ENCODE assay signal across 8 cellular contexts in genomic region chr1:28144203-28145135, GRCh38.
DNase-seq lines count a peak whose midpoint lies in the region; ATAC-seq and TF ChIP-seq lines count a peak whose summit lies in the region.

No MANE protein-coding gene starts in this region.

- peaks cover 48% of the 10 kb centered on the region for H3K4me1 ChIP-seq in OCI-LY3 (ENCODE audit: low read length)

- in situ Hi-C loops in KBM-7 (cut with MboI; ENCODE audit: low pct_unique_long_range_greater_than_20kb, low sequenced_read_pairs), result no loop called here

- peak overlapping the region; percentile 53 for H3K4me3 ChIP-seq in OCI-LY3 (ENCODE audit: low read length)

- no peaks in the 10 kb centered on the region for H3K79me2 ChIP-seq in OCI-LY3 (ENCODE audit: low read length)

- no peak for TF ChIP-seq CTCF in OCI-LY3 (IDR thresholded peaks at IDR 0.05; ENCODE audit: low read depth, low read length)

- peak overlapping the region; percentile 23; the same call in 1 of the 2 replicates for H3K27ac ChIP-seq in OCI-LY3 (ENCODE audit: low read length)

- H2AFZ ChIP-seq in OCI-LY3 (ENCODE audit: low read depth, low read length), result no peak overlapping the region

- H3K36me3 ChIP-seq in OCI-LY3 (replicated peaks; ENCODE audit: low read depth, low read length), result no peaks in the 10 kb centered on the region

- peak overlapping the region; percentile 79 for H3K4me2 ChIP-seq in OCI-LY3 (ENCODE audit: low read length)

- H3K9me3 ChIP-seq in OCI-LY3 (ENCODE audit: insufficient read depth, low read length), result no peaks in the 10 kb centered on the region; the same call in 1 of the 2 replicates

- H4K20me1 ChIP-seq in OCI-LY3 (ENCODE audit: insufficient read depth, low read length), result no peaks in the 10 kb centered on the region

- peak; percentile 90 for ATAC-seq in HG02610 (IDR thresholded peaks at IDR 0.05; ENCODE audit: unreplicated experiment)

- DNase-seq in SKM-1 treated with dmso at 0.1 percent for 144 hours (lab: John Stamatoyannopoulos, UW; ENCODE audit: unreplicated experiment), result peak; percentile 55
- no peak for DNase-seq in SKM-1 (lab: John Stamatoyannopoulos, UW; ENCODE audit: unreplicated experiment)
- DNase-seq in islet precursor cell, result peak; percentile 70
- DNase-seq in cortex of kidney (lab: John Stamatoyannopoulos, UW), result no peak
- no peak for DNase-seq in NCI-H2227 (lab: John Stamatoyannopoulos, UW; ENCODE audit: unreplicated experiment)
- DNase-seq in KBM-7, result no peak

- no peak overlapping the region for H3K9ac ChIP-seq in OCI-LY3 (ENCODE audit: low read length)

- H3K27me3 ChIP-seq in OCI-LY3 (ENCODE audit: low read depth, low read length), result peaks cover 6% of the 10 kb centered on the region

Comparison
In these comparisons a context has a peak if more than half of its experiments do, and no peak if none do; other contexts are left out.
1. DNase-seq: peak in SKM-1 treated with dmso at 0.1 percent for 144 hours (single experiment) and islet precursor cell (single experiment); none in SKM-1 (single experiment), cortex of kidney (single experiment), NCI-H2227 (single experiment) and KBM-7 (single experiment).